Comparison of ENCODE assay signal across 9 cellular contexts in the genomic region with DNA sequence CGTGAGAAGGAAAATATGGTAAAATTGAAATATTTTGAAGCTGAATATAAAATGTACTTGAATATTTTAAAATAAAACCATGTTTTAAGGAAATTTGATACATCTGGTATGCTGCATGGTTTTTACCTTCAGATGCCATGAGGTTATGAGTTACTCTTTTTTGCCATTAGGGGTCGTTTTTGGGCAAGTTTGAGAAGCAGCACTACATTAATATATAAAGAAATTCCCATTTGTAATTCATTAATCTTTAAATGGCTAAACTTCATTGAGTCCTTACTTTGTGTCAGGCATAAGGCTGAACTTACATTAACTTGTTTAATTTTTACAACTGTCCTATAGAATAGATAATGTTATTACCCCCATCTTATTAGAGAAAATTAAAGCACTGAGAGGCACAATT.
A peak's percentile ranks its signal among the peaks of the same experiment; 100 is the strongest.
DNase-seq lines count a peak whose midpoint lies in the region; ATAC-seq and TF ChIP-seq lines count a peak whose summit lies in the region.
"Had no signal": no experiment of that assay in that cellular context is flagged by ENCODE, and none has a peak within 500 bp of the region (broad histone marks: within the 10 kb centered on the region; RNA-seq: fewer than 3 reads in every experiment).

No MANE protein-coding gene starts in this region.

- dilution Hi-C loops in IMR-90 (cut with HindIII; ENCODE audit: low sequenced_read_pairs, unreplicated experiment), result no loop called here

- H3K27me3 ChIP-seq in DND-41 (ENCODE audit: insufficient read depth, low read length, poor library complexity), result no peaks in the 10 kb centered on the region
- no peaks in the 10 kb centered on the region for H3K27me3 ChIP-seq in IMR-90 (ENCODE audit: control insufficient read depth, insufficient read depth, low read length)
- H3K27me3 ChIP-seq in adrenal gland, result no peaks in the 10 kb centered on the region
- no peaks in the 10 kb centered on the region for H3K27me3 ChIP-seq in right lobe of liver
- no peaks in the 10 kb centered on the region for H3K27me3 ChIP-seq in CD4-positive, alpha-beta memory T cell (ENCODE audit: insufficient read depth, low read length)

- H3K23ac ChIP-seq in IMR-90 (ENCODE audit: low read depth, low read length), result no peak overlapping the region

- DNase-seq in DND-41 (no peak), IMR-90 (peak; percentile 34), adrenal gland (no peak), right lobe of liver (no peak), foreskin melanocyte (no peak), SIG-M5 treated with dmso at 0.1 percent for 504 hours (lab: John Stamatoyannopoulos, UW; ENCODE audit: unreplicated experiment) (no peak)
- no peak for DNase-seq in CD4-positive, alpha-beta memory T cell

- H2BK20ac ChIP-seq in IMR-90 (ENCODE audit: low read depth, low read length), result no peak overlapping the region

- intact Hi-C loops in IMR-90 (cut with micrococcal nuclease) (no loop called here), adrenal gland (cut with DNase I) (no loop called here), right lobe of liver (cut with DNase I) (no loop called here)
- intact Hi-C loops in CD4-positive, alpha-beta memory T cell (cut with micrococcal nuclease), result no loop called here

- H2AK9ac ChIP-seq in IMR-90 (replicated peaks; ENCODE audit: low read depth, low read length, poor library complexity), result no peak overlapping the region

- no peak overlapping the region for H2AK5ac ChIP-seq in IMR-90 (ENCODE audit: low read depth, low read length)

- no peak overlapping the region for H2BK120ac ChIP-seq in IMR-90 (ENCODE audit: low read depth, low read length)

- no peak overlapping the region for H3K56ac ChIP-seq in IMR-90 (ENCODE audit: extremely low read depth, insufficient read depth, low read length)

- H3K9ac ChIP-seq in DND-41 (ENCODE audit: low read depth, low read length) (no peak overlapping the region), IMR-90 (ENCODE audit: low read depth, low read length) (no peak overlapping the region)

- CTCF ChIA-PET in IMR-90 (lab: Yijun Ruan, JAX), result interaction anchor here (0.9 to 1.4 kb wide), 2 partner anchors 12 to 132 kb away, joined by 3 to 5 read pairs; no protein-coding TSS in a partner anchor
- CTCF ChIA-PET in CD4-positive, alpha-beta memory T cell (lab: Charles Lee; ENCODE audit: partially characterized antibody), result interaction anchor here (1.1 kb wide), 1 partner anchor 25 kb away, joined by 3 read pairs; no protein-coding TSS in a partner anchor

- H3K4me3 ChIP-seq in DND-41 (ENCODE audit: low read depth in 1 of 2, low read length in 2 of 2) (no peak overlapping the region), IMR-90 (ENCODE audit: insufficient read depth, low read depth, low read length) (no peak overlapping the region), adrenal gland (no peak overlapping the region), right lobe of liver (no peak overlapping the region)
- no peak overlapping the region for H3K4me3 ChIP-seq in CD4-positive, alpha-beta memory T cell (ENCODE audit: low read length in 2 of 2)

- H3K14ac ChIP-seq in IMR-90 (replicated peaks; ENCODE audit: low read depth, low read length), result no peak overlapping the region

- in situ Hi-C loops in IMR-90 (cut with MboI; ENCODE audit: low sequenced_read_pairs), result loop anchor here (10.0 kb wide), 1 partner anchor 135 kb away; no protein-coding TSS in a partner anchor

- no peak overlapping the region for H4K91ac ChIP-seq in IMR-90 (ENCODE audit: insufficient read depth, low read depth, low read length)

- H3K36me3 ChIP-seq in DND-41 (ENCODE audit: insufficient read depth, low read length) (no peaks in the 10 kb centered on the region), IMR-90 (ENCODE audit: control insufficient read depth, insufficient read depth, low read length) (no peaks in the 10 kb centered on the region), adrenal gland (replicated peaks in 1 of 2) (no peaks in the 10 kb centered on the region), right lobe of liver (no peaks in the 10 kb centered on the region)
- no peaks in the 10 kb centered on the region for H3K36me3 ChIP-seq in CD4-positive, alpha-beta memory T cell (ENCODE audit: insufficient read depth, low read length)

- H3K18ac ChIP-seq in IMR-90 (ENCODE audit: low read depth, low read length), result no peak overlapping the region

- no peaks in the 10 kb centered on the region for H3K9me1 ChIP-seq in IMR-90 (ENCODE audit: insufficient read depth, low read length)

- H3K4me1 Mint-ChIP-seq in CD4-positive, alpha-beta memory T cell, result peaks cover 13 to 25% (median 19%) of the 10 kb centered on the region in 4 donors

- peak overlapping the region in 1 of 7 donors; percentile 19 for H3K27ac Mint-ChIP-seq in CD4-positive, alpha-beta memory T cell

- H3K4me2 ChIP-seq in DND-41 (ENCODE audit: insufficient read depth, low read length), result no peak overlapping the region
- H3K4me2 ChIP-seq in IMR-90 (ENCODE audit: low read depth, low read length), result no peak overlapping the region

- peaks cover 0 to 4% of the 10 kb centered on the region in 2 experiments; a peak in 1 of 4 replicates for H3K79me1 ChIP-seq in IMR-90 (ENCODE audit: low read depth in 1 of 2, low read length in 2 of 2)

- no peak overlapping the region for H2BK15ac ChIP-seq in IMR-90 (ENCODE audit: low read depth, low read length)

- peaks cover 4 to 8% of the 10 kb centered on the region in 2 donors for H3K36me3 Mint-ChIP-seq in CD4-positive, alpha-beta memory T cell

- no peak overlapping the region for H3K4ac ChIP-seq in IMR-90 (ENCODE audit: low read depth, low read length)

- 0 out of 3 replicates have a peak, but pooled peaks have one; percentile 56 for ATAC-seq in DND-41 (ENCODE audit: insufficient read depth, low read depth)
- peak; percentile 63; the same call in 1 of the 2 replicates for ATAC-seq in IMR-90 (ENCODE audit: low read depth)
- ATAC-seq in right lobe of liver, result peak in 3 of 4 donors; percentile 31 to 49 (median 47)
- no peak for ATAC-seq in HG02840 (IDR thresholded peaks at IDR 0.05; ENCODE audit: low FRiP score, unreplicated experiment)

- H4K5ac ChIP-seq in IMR-90 (ENCODE audit: low read depth, low read length), result no peak overlapping the region

- no TSS peak for BruUV-seq in IMR-90 (replicated peaks; lab: Mats Ljungman, UMichigan)

- TF ChIP-seq POLR2A in IMR-90 (IDR thresholded peaks at IDR 0.05; ENCODE audit: low read depth, low read length) (no peak), adrenal gland (IDR thresholded peaks at IDR 0.05) (no peak), right lobe of liver (IDR thresholded peaks at IDR 0.05) (no peak)

- H3K4me3 Mint-ChIP-seq in CD4-positive, alpha-beta memory T cell, result no peak overlapping the region

- H2BK5ac ChIP-seq in IMR-90 (ENCODE audit: low read depth, low read length, poor library complexity, severe bottlenecking), result no peak overlapping the region

- H4K8ac ChIP-seq in IMR-90 (ENCODE audit: low read depth in 2 of 2, low read length in 2 of 2), result no peak overlapping the region

- POLR2A ChIA-PET in IMR-90 (lab: Charles Lee; ENCODE audit: unreplicated experiment), result no interaction called here
- POLR2A ChIA-PET in CD4-positive, alpha-beta memory T cell (lab: Charles Lee; ENCODE audit: partially characterized antibody), result no interaction called here

- WGBS in IMR-90 (ENCODE audit: extremely low coverage in 2 of 2, insufficient read length in 1 of 2), 2 experiments, result no CpG with 5 or more reads among the region's 2 CpGs
- WGBS in adrenal gland, 4 donors, result 41 to 50% (median 43%) methylated on average over 2 of the region's 2 CpGs
- WGBS in right lobe of liver (ENCODE audit: insufficient coverage, low coverage, low lambda C conversion rate, missing lambda C conversion rate), result 36% methylated on average over 2 of the region's 2 CpGs

- H2AFZ ChIP-seq in DND-41 (ENCODE audit: low read depth, low read length) (no peak overlapping the region), IMR-90 (replicated peaks; ENCODE audit: low read length, poor library complexity) (no peak overlapping the region)

- H3K27ac ChIP-seq in DND-41 (ENCODE audit: low read length) (no peak overlapping the region), IMR-90 (ENCODE audit: insufficient read depth, low read length) (no peak overlapping the region), adrenal gland (no peak overlapping the region), right lobe of liver (no peak overlapping the region)
- no peak overlapping the region for H3K27ac ChIP-seq in CD4-positive, alpha-beta memory T cell (ENCODE audit: low read depth, low read length)
- H3K27ac ChIP-seq: HL-60 had no signal

- H3K79me2 ChIP-seq in DND-41 (ENCODE audit: insufficient read depth, low read length), result no peaks in the 10 kb centered on the region

- no peaks in the 10 kb centered on the region for H3K27me3 Mint-ChIP-seq in CD4-positive, alpha-beta memory T cell

- H3K4me1 ChIP-seq in DND-41 (ENCODE audit: insufficient read depth, low read length) (no peaks in the 10 kb centered on the region), IMR-90 (ENCODE audit: control insufficient read depth, insufficient read depth, low read length) (no peaks in the 10 kb centered on the region), adrenal gland (replicated peaks in 1 of 2) (no peaks in the 10 kb centered on the region), right lobe of liver (peaks cover 0 to 33% (median 4%) of the 10 kb centered on the region in 4 donors)
- H3K4me1 ChIP-seq in CD4-positive, alpha-beta memory T cell (ENCODE audit: insufficient read depth, low read length), result no peaks in the 10 kb centered on the region

- H4K20me1 ChIP-seq in DND-41 (ENCODE audit: insufficient read depth, low read length) (no peaks in the 10 kb centered on the region), IMR-90 (ENCODE audit: insufficient read depth, low read length) (0 out of 2 replicates have a peak, but pooled peaks cover 2% of the 10 kb centered on the region)

- peak; percentile 56 for TF ChIP-seq CTCF in DND-41 (IDR thresholded peaks at IDR 0.05; ENCODE audit: borderline replicate concordance, extremely low read depth, low read length, poor library complexity, severe bottlenecking)
- TF ChIP-seq CTCF in IMR-90 (conservative IDR thresholded peaks at IDR 0.05; ENCODE audit: low read depth, low read length), result peak; percentile 60
- peak in 5 of 6 experiments; percentile 16 to 46 (median 30) for TF ChIP-seq CTCF in adrenal gland (IDR thresholded peaks at IDR 0.05)
- TF ChIP-seq CTCF in right lobe of liver (IDR thresholded peaks at IDR 0.05), result peak in 3 of 4 donors; percentile 34 to 45 (median 41)

- TF ChIP-seq RAD21 in IMR-90 (IDR thresholded peaks at IDR 0.05; ENCODE audit: low read length), result peak; percentile 67

- H3K9me3 Mint-ChIP-seq in CD4-positive, alpha-beta memory T cell, result no peaks in the 10 kb centered on the region

- H3K9me3 ChIP-seq in DND-41 (ENCODE audit: insufficient read depth, low read length, severe bottlenecking), result no peaks in the 10 kb centered on the region
- no peaks in the 10 kb centered on the region for H3K9me3 ChIP-seq in IMR-90 (ENCODE audit: control insufficient read depth, insufficient read depth, low read length)
- no peaks in the 10 kb centered on the region for H3K9me3 ChIP-seq in adrenal gland (replicated peaks in 1 of 3)
- no peaks in the 10 kb centered on the region for H3K9me3 ChIP-seq in right lobe of liver
- no peaks in the 10 kb centered on the region for H3K9me3 ChIP-seq in CD4-positive, alpha-beta memory T cell (ENCODE audit: control insufficient read depth in 1 of 2, low read length in 2 of 2)

TF ChIP-seq in IMR-90, 13 proteins besides CTCF, POLR2A, EP300 and RAD21:
- TF ChIP-seq CEBPB (IDR thresholded peaks at IDR 0.05; ENCODE audit: low read depth, low read length) (no peak), SMC3 (IDR thresholded peaks at IDR 0.05; ENCODE audit: low read depth, low read length) (peak; percentile 47)
